Comparison of ENCODE assay signal across 8 cellular contexts in genomic region chr17:28576758-28577465, GRCh38. TPM values are rescaled to one million over a fixed set of nuclear protein-coding genes. Genes with fewer than 3 reads are reported as not detected.
A peak's percentile ranks its signal among the peaks of the same experiment; 100 is the strongest.
DNase-seq lines count a peak whose midpoint lies in the region; ATAC-seq lines count a peak whose summit lies in the region.

ALDOC (minus strand) TSS chr17:28576895; CDS start chr17:28575532, 1,363 bp downstream.

- H3K27me3 ChIP-seq in CD4-positive, alpha-beta memory T cell (ENCODE audit: insufficient read depth, low read length) = no peaks in the 10 kb centered on the region
- H3K27me3 ChIP-seq in muscle layer of duodenum (ENCODE audit: low read depth, low read length) = no peaks in the 10 kb centered on the region

- POLR2A ChIA-PET in CD4-positive, alpha-beta memory T cell (lab: Charles Lee; ENCODE audit: partially characterized antibody) = interaction anchor here (0.6 to 13.1 kb wide), 17 partner anchors 10 to 373 kb away, joined by 3 to 169 read pairs (median 4); partner anchors contain the start of genes BLTP2, NEK8, RPL23A and SDF2

- H3K36me3 ChIP-seq in CD4-positive, alpha-beta memory T cell (ENCODE audit: insufficient read depth, low read length) = no peaks in the 10 kb centered on the region
- H3K36me3 ChIP-seq in muscle layer of duodenum (ENCODE audit: control insufficient read depth in 1 of 2, insufficient read depth in 2 of 2, low read length in 2 of 2) = no peaks in the 10 kb centered on the region

- H3K4me3 ChIP-seq in CD4-positive, alpha-beta memory T cell (ENCODE audit: low read length in 2 of 2) = peak within 1 kb of the TSS; percentile 20 to 51
- peak within 1 kb of the TSS; percentile 52 to 57 for H3K4me3 ChIP-seq in muscle layer of duodenum (ENCODE audit: low read depth in 1 of 2, low read length in 2 of 2)

- intact Hi-C loops in CD4-positive, alpha-beta memory T cell (cut with micrococcal nuclease) = loop anchor here (1.0 kb wide), 1 partner anchor 22 kb away; the partner anchor contains the start of gene SPAG5

- H3K27ac ChIP-seq in CD4-positive, alpha-beta memory T cell (ENCODE audit: low read depth, low read length) = peak within 1 kb of the TSS; percentile 59
- no peak within 1 kb of the TSS for H3K27ac ChIP-seq in muscle layer of duodenum (ENCODE audit: low read length)

- H3K4me1 ChIP-seq in CD4-positive, alpha-beta memory T cell (ENCODE audit: insufficient read depth, low read length) = peaks cover 35% of the 10 kb centered on the region
- peaks cover 5 to 18% of the 10 kb centered on the region in 2 donors for H3K4me1 ChIP-seq in muscle layer of duodenum (ENCODE audit: control insufficient read depth in 1 of 2, insufficient read depth in 2 of 2, low read length in 2 of 2)

- peak within 1 kb of the TSS; percentile 81 to 89 (median 84) for H3K4me3 Mint-ChIP-seq in CD4-positive, alpha-beta memory T cell

- peak within 1 kb of the TSS; percentile 79 to 92 (median 90) for H3K27ac Mint-ChIP-seq in CD4-positive, alpha-beta memory T cell

- ATAC-seq in GM19452 (IDR thresholded peaks at IDR 0.05; ENCODE audit: unreplicated experiment) (peak; percentile 88), esophagus mucosa (peak; percentile 96)

- no peaks in the 10 kb centered on the region for H3K27me3 Mint-ChIP-seq in CD4-positive, alpha-beta memory T cell

- CTCF ChIA-PET in CD4-positive, alpha-beta memory T cell (lab: Charles Lee; ENCODE audit: partially characterized antibody) = interaction anchor here (1.0 to 1.5 kb wide), 3 partner anchors 19 to 36 kb away, joined by 3 to 4 read pairs (median 3); no protein-coding TSS in a partner anchor

- peaks cover 0 to 10% of the 10 kb centered on the region in 2 donors for H3K36me3 Mint-ChIP-seq in CD4-positive, alpha-beta memory T cell

- H3K9me3 ChIP-seq in CD4-positive, alpha-beta memory T cell (ENCODE audit: control insufficient read depth in 1 of 2, low read length in 2 of 2) = no peaks in the 10 kb centered on the region
- H3K9me3 ChIP-seq in muscle layer of duodenum (ENCODE audit: control insufficient read depth in 1 of 2, low read length in 2 of 2) = no peaks in the 10 kb centered on the region

- peak; percentile 97 to 98 (median 98) for DNase-seq in CD4-positive, alpha-beta memory T cell
- peak; percentile 89 for DNase-seq in HT1080 (ENCODE audit: low read depth)
- peak; percentile 99 for DNase-seq in OCI-M1 (lab: John Stamatoyannopoulos, UW)
- peak; percentile 98 for DNase-seq in activated T-cell treated with anti-CD3 and anti-CD28 coated beads, Interleukin-2, amount 50 U/mL, for 1 hour
- DNase-seq in stimulated activated CD8-positive, alpha-beta memory T cell treated with anti-CD3 and anti-CD28 coated beads, Interleukin-7, amount 100 ng/mL, for 24 hours (ENCODE audit: low read depth) = peak; percentile 94

- H3K9me3 Mint-ChIP-seq in CD4-positive, alpha-beta memory T cell = no peaks in the 10 kb centered on the region

- H3K4me1 Mint-ChIP-seq in CD4-positive, alpha-beta memory T cell = peaks cover 23 to 45% (median 30%) of the 10 kb centered on the region in 4 donors

RNA-seq across cellular contexts. Expression of gene ALDOC, which starts in this region (rescaled TPM):
- 10 to 100 TPM; 30.1 to 33.7 TPM for total RNA-seq in CD4-positive, alpha-beta memory T cell
- 10 to 100 TPM; 50.2 to 62.2 TPM for polyA plus RNA-seq in CD4-positive, alpha-beta memory T cell
- total RNA-seq in HT1080 (2014; rRNA removed; shearing (Covaris generic)) = 17.1 and 18.4 TPM in 2 replicates
- polyA plus RNA-seq in HT1080 (2015; cell fraction: cytosol; rRNA removed) = 135 and 145 TPM in 2 replicates
- 153 and 155 TPM in 2 replicates for polyA plus RNA-seq in HT1080 (2015; cell fraction: nucleus; rRNA removed)
- 24.9 TPM for total RNA-seq in esophagus mucosa
